In genomic region chr2:233437439-233437955, GRCh38 we compare ENCODE assay signal across 16 cellular contexts.
"Had no signal": no experiment of that assay in that cellular context is flagged by ENCODE, and none has a peak within 500 bp of the region (broad histone marks: within the 10 kb centered on the region; RNA-seq: fewer than 3 reads in every experiment).

No MANE protein-coding gene starts in this region.

- H3K4me3 ChIP-seq: coronary artery, prostate gland, right lobe of liver, thyroid gland, uterus had no signal

- ATAC-seq: esophagus mucosa, right lobe of liver had no signal

- FAIRE-seq: kidney had no signal

- H3K4me1 ChIP-seq: prostate gland, right lobe of liver, uterus had no signal

- DNase-seq: activated CD4-positive, alpha-beta memory T cell treated with anti-CD3 and anti-CD28 coated beads, Interleukin-2, amount 10 ng/mL, durations not matched to agents 7 days and 5 days; activated CD4-positive, alpha-beta T cell treated with anti-CD3 and anti-CD28 coated beads for 4 hours; activated CD8-positive, alpha-beta memory T cell treated with anti-CD3 and anti-CD28 coated beads, Interleukin-2, amount 50 U/mL, for 4 hours; activated naive CD4-positive, alpha-beta T cell; hippocampal formation; kidney; mesendoderm; nephron progenitor cell; stimulated activated CD4-positive, alpha-beta T cell treated with anti-CD3 and anti-CD28 coated beads, Interleukin-1b, Interleukin-23, amount 100 ng/mL, for 48 hours; uterus; WERI-Rb-1 had no signal

- H3K9me3 ChIP-seq: prostate gland, right lobe of liver, thyroid gland, uterus had no signal

- H3K27me3 ChIP-seq: right lobe of liver, thyroid gland, uterus had no signal

- H3K36me3 ChIP-seq: uterus had no signal

- H3K27ac ChIP-seq: coronary artery, prostate gland, right lobe of liver, thyroid gland, uterus, WERI-Rb-1 had no signal
